Comparison of ENCODE assay signal across 7 cellular contexts in genomic region chr20:30581839-30582238, GRCh38.
DNase-seq lines count a peak whose midpoint lies in the region; TF ChIP-seq lines count a peak whose summit lies in the region.
"Not testable (repeated sequence)": the region's sequence is repeated elsewhere in the genome, so short reads cannot be mapped to it uniquely, and the experiment has no call there.

No MANE protein-coding gene starts in this region.

- not testable (repeated sequence) for H3K4me3 ChIP-seq in left ventricle myocardium inferior, neural progenitor cell

- H3K4me3 Mint-ChIP-seq in neural progenitor cell, result not testable (repeated sequence)

- H3K4me1 Mint-ChIP-seq in neural progenitor cell, result not testable (repeated sequence)

- not testable (repeated sequence) for H3F3A ChIP-seq in neural progenitor cell (ENCODE audit: low read depth)

- not testable (repeated sequence) for H3K79me2 ChIP-seq in neural progenitor cell (ENCODE audit: low read depth)

- H4K20me1 ChIP-seq in neural progenitor cell (ENCODE audit: low read depth), result not testable (repeated sequence)

- not testable (repeated sequence) for H3K36me3 ChIP-seq in left ventricle myocardium inferior, neural progenitor cell

- not testable (repeated sequence) for H3K4me2 ChIP-seq in neural progenitor cell

- not testable (repeated sequence) for H3K4me1 ChIP-seq in left ventricle myocardium inferior, neural progenitor cell

- not testable (repeated sequence) for H3K27me3 Mint-ChIP-seq in neural progenitor cell (ENCODE audit: insufficient read depth, low read depth)

- peak; percentile 18 for DNase-seq in DMS53 (lab: John Stamatoyannopoulos, UW)
- peak; percentile 2 for DNase-seq in NCI-H82 (lab: John Stamatoyannopoulos, UW)
- DNase-seq in SHP77 treated with DMSO at 0.1 percent for 48 hours (lab: John Stamatoyannopoulos, UW), result peak; percentile 58
- DNase-seq in cerebellar cortex (ENCODE audit: low spot score), result peak; percentile 29
- not testable (repeated sequence) for DNase-seq in left ventricle myocardium inferior; neural progenitor cell (ENCODE audit: low spot score)

- peaks cover 14% of the 10 kb centered on the region for H3K9me3 Mint-ChIP-seq in neural progenitor cell

- H3K27ac ChIP-seq in left ventricle myocardium inferior (replicated peaks); neural progenitor cell: not testable (repeated sequence)

- TF ChIP-seq CTCF in LNCAP (IDR thresholded peaks at IDR 0.05), result peak; percentile 36
- peak; percentile 33 for TF ChIP-seq CTCF in left ventricle myocardium inferior (IDR thresholded peaks at IDR 0.05; ENCODE audit: borderline replicate concordance)
- TF ChIP-seq CTCF in neural progenitor cell (IDR thresholded peaks at IDR 0.05), result peak; percentile 10

- not testable (repeated sequence) for H3K27ac Mint-ChIP-seq in neural progenitor cell

- H3K9me3 ChIP-seq in left ventricle myocardium inferior (replicated peaks); neural progenitor cell (ENCODE audit: low read depth): not testable (repeated sequence)

- not testable (repeated sequence) for H3K9ac ChIP-seq in neural progenitor cell

- intact Hi-C loops in left ventricle myocardium inferior (cut with micrococcal nuclease), result not testable (repeated sequence)

- H3K27me3 ChIP-seq in left ventricle myocardium inferior (ENCODE audit: low read depth), result peaks cover 20% of the 10 kb centered on the region
- H3K27me3 ChIP-seq in neural progenitor cell, result not testable (repeated sequence)

- H3K36me3 Mint-ChIP-seq in neural progenitor cell, result not testable (repeated sequence)

- not testable (repeated sequence) for H2AFZ ChIP-seq in neural progenitor cell (replicated peaks)
